Comparison of ENCODE assay signal across 11 cellular contexts in the genomic region with DNA sequence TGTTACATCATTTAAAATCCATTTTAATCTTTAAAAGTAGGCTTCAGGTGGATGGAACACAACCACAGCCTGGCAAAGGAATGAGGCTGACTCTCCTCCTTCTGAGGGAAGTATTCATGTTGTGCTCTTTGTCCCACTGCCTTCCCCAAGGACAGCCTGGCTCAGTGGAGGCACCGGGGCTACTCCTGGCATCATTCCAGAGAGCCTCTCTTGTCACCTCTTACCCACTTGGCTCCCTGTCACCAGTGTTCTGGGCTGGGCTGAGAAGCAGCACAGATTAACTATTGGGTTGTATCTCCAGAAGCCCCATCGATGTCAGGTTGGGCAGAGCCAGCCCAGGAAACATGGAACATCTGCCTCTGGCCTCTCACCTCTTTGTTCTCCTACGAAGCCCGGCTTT.
"Had no signal": no experiment of that assay in that cellular context is flagged by ENCODE, and none has a peak within 500 bp of the region (broad histone marks: within the 10 kb centered on the region; RNA-seq: fewer than 3 reads in every experiment).

No MANE protein-coding gene starts in this region.

- H3K4me1 ChIP-seq: lower lobe of right lung had no signal

- H3K27ac ChIP-seq: esophagus muscularis mucosa, lower lobe of right lung, upper lobe of left lung had no signal

- H3K27me3 ChIP-seq: esophagus muscularis mucosa, upper lobe of left lung had no signal

- H3K4me3 ChIP-seq: esophagus muscularis mucosa, lower lobe of right lung, upper lobe of left lung had no signal

- H3K36me3 ChIP-seq: esophagus muscularis mucosa, lower lobe of right lung, upper lobe of left lung had no signal

- H3K9me3 ChIP-seq: esophagus muscularis mucosa, lower lobe of right lung, upper lobe of left lung had no signal

- ATAC-seq: activated CD8-positive, alpha-beta T cell treated with anti-CD3 and anti-CD28 coated beads, Interleukin-2, amount 10 ng/mL, durations not matched to agents 7 days and 5 days; lower lobe of right lung; stimulated activated naive CD8-positive, alpha-beta T cell treated with anti-CD3 and anti-CD28 coated beads, Interleukin-15, Interleukin-2, amounts not matched to agents 100 U/mL and 50 U/mL, for 24 hours had no signal

- DNase-seq: activated B cell treated with CpG ODN at 0.5 μM for 24 hours; activated CD4-positive, alpha-beta T cell treated with anti-CD3 and anti-CD28 coated beads, Interleukin-2, amount 10 ng/mL, durations not matched to agents 24 days and 14 days; activated CD8-positive, alpha-beta memory T cell treated with anti-CD3 and anti-CD28 coated beads, Interleukin-2, amount 50 U/mL, for 4 hours; activated CD8-positive, alpha-beta T cell treated with anti-CD3 and anti-CD28 coated beads, Interleukin-2, amount 10 ng/mL, durations not matched to agents 7 days and 5 days; activated effector memory CD4-positive, alpha-beta T cell treated with anti-CD3 and anti-CD28 coated beads, Interleukin-2, amount 50 U/mL, for 16 hours; activated T-cell treated with anti-CD3 and anti-CD28 coated beads, Interleukin-2, amount 50 U/mL, for 48 hours; lower lobe of right lung; occipital lobe; stimulated activated naive CD8-positive, alpha-beta T cell treated with anti-CD3 and anti-CD28 coated beads, Interleukin-15, Interleukin-2, amounts not matched to agents 100 U/mL and 50 U/mL, for 24 hours; upper lobe of left lung had no signal
